ENCODE assay signal across 9 cellular contexts in genomic region chr2:100417745-100418090, GRCh38. TPM values are rescaled to one million over a fixed set of nuclear protein-coding genes. Genes with fewer than 3 reads are reported as not detected.
DNase-seq lines count a peak whose midpoint lies in the region; ATAC-seq and TF ChIP-seq lines count a peak whose summit lies in the region.
"Had no signal": no experiment of that assay in that cellular context is flagged by ENCODE, and none has a peak within 500 bp of the region (broad histone marks: within the 10 kb centered on the region; RNA-seq: fewer than 3 reads in every experiment).

No MANE protein-coding gene starts in this region.

- H3K9me3 ChIP-seq in body of pancreas (no peaks in the 10 kb centered on the region), lung (ENCODE audit: control insufficient read depth in 2 of 2, insufficient read depth in 1 of 2, low read length in 1 of 2) (no peaks in the 10 kb centered on the region)

- H3K36me3 ChIP-seq in body of pancreas (replicated peaks in 1 of 2; ENCODE audit: insufficient read depth in 1 of 2, low read depth in 2 of 2) (no peaks in the 10 kb centered on the region), lung (ENCODE audit: control insufficient read depth in 2 of 2, insufficient read depth in 2 of 2, low read length in 2 of 2) (peaks cover 3% of the 10 kb centered on the region in 2 donors)

- TF ChIP-seq CTCF in body of pancreas (IDR thresholded peaks at IDR 0.05) (no peak), lung (IDR thresholded peaks at IDR 0.05; ENCODE audit: control extremely low read depth, extremely low read depth) (no peak), type B pancreatic cell (conservative IDR thresholded peaks at IDR 0.05) (no peak)

- H3K4me1 Mint-ChIP-seq in activated naive CD4-positive, alpha-beta T cell treated with anti-CD3 and anti-CD28 coated beads, Interleukin-2, amount 10 ng/mL, durations not matched to agents 7 days and 5 days, result peaks cover 18% of the 10 kb centered on the region
- peaks cover 17% of the 10 kb centered on the region for H3K4me1 Mint-ChIP-seq in type B pancreatic cell (ENCODE audit: unreplicated experiment)

- TF ChIP-seq POLR2A in body of pancreas (IDR thresholded peaks at IDR 0.05), result peak in 1 of 3 donors; percentile 6

- H3K4me3 ChIP-seq in body of pancreas, result peak overlapping the region in 1 of 2 donors; percentile 61
- peak overlapping the region; percentile 77 for H3K4me3 ChIP-seq in lung

- peak overlapping the region; percentile 75 for H3K4me3 Mint-ChIP-seq in activated naive CD4-positive, alpha-beta T cell treated with anti-CD3 and anti-CD28 coated beads, Interleukin-2, amount 10 ng/mL, durations not matched to agents 7 days and 5 days
- peak overlapping the region; percentile 91 for H3K4me3 Mint-ChIP-seq in type B pancreatic cell

- ATAC-seq in body of pancreas, result no peak
- ATAC-seq in lung (ENCODE audit: insufficient read depth, low FRiP score), result no peak
- ATAC-seq in GM18907 (IDR thresholded peaks at IDR 0.05; ENCODE audit: unreplicated experiment), result no peak

- peaks cover 13% of the 10 kb centered on the region for H3K4me1 ChIP-seq in body of pancreas
- peaks cover 0 to 6% of the 10 kb centered on the region in 2 donors for H3K4me1 ChIP-seq in lung (ENCODE audit: control insufficient read depth in 2 of 2, insufficient read depth in 2 of 2, low read length in 2 of 2)

- no peaks in the 10 kb centered on the region for H3K27me3 ChIP-seq in body of pancreas
- no peaks in the 10 kb centered on the region for H3K27me3 ChIP-seq in lung (ENCODE audit: control insufficient read depth, insufficient read depth)

- CTCF ChIA-PET in activated naive CD4-positive, alpha-beta T cell treated with anti-CD3 and anti-CD28 coated beads, Interleukin-2, amount 10 ng/mL, durations not matched to agents 7 days and 5 days (lab: Charles Lee), result interaction anchor here (1.6 kb wide), 1 partner anchor 36 kb away, joined by 5 read pairs; no protein-coding TSS in a partner anchor

- H3K27ac Mint-ChIP-seq in activated naive CD4-positive, alpha-beta T cell treated with anti-CD3 and anti-CD28 coated beads, Interleukin-2, amount 10 ng/mL, durations not matched to agents 7 days and 5 days, result no peak overlapping the region
- peak overlapping the region; percentile 36 for H3K27ac Mint-ChIP-seq in type B pancreatic cell

- no peak for DNase-seq in activated naive CD4-positive, alpha-beta T cell treated with anti-CD3 and anti-CD28 coated beads, Interleukin-2, amount 10 ng/mL, durations not matched to agents 7 days and 5 days
- DNase-seq in activated naive CD4-positive, alpha-beta T cell treated with Interleukin-2 at 50 U/mL for 16 hours, result no peak
- DNase-seq in body of pancreas (peak in 1 of 4 donors; percentile 17), lung (ENCODE audit: low spot score) (no peak), type B pancreatic cell (ENCODE audit: extremely low spot score, unreplicated experiment) (no peak), CD1c-positive myeloid dendritic cell (ENCODE audit: extremely low spot score) (no peak), NOMO-1 (lab: John Stamatoyannopoulos, UW; ENCODE audit: unreplicated experiment in 2 of 2) (no peak)

- intact Hi-C loops in body of pancreas (cut with DNase I), result no loop called here

- WGBS in body of pancreas, 2 donors, result 10 to 12% methylated on average over 10 to 12 of the region's 12 CpGs
- 15 to 17% methylated on average over 12 of the region's 12 CpGs for WGBS in lung, 2 donors

- H3K9me3 Mint-ChIP-seq in activated naive CD4-positive, alpha-beta T cell treated with anti-CD3 and anti-CD28 coated beads, Interleukin-2, amount 10 ng/mL, durations not matched to agents 7 days and 5 days, result no peaks in the 10 kb centered on the region
- H3K9me3 Mint-ChIP-seq in type B pancreatic cell, result no peaks in the 10 kb centered on the region

- peaks cover 16% of the 10 kb centered on the region for H3K27me3 Mint-ChIP-seq in activated naive CD4-positive, alpha-beta T cell treated with anti-CD3 and anti-CD28 coated beads, Interleukin-2, amount 10 ng/mL, durations not matched to agents 7 days and 5 days
- no peaks in the 10 kb centered on the region for H3K27me3 Mint-ChIP-seq in type B pancreatic cell

- no peaks in the 10 kb centered on the region for H3K36me3 Mint-ChIP-seq in activated naive CD4-positive, alpha-beta T cell treated with anti-CD3 and anti-CD28 coated beads, Interleukin-2, amount 10 ng/mL, durations not matched to agents 7 days and 5 days
- no peaks in the 10 kb centered on the region for H3K36me3 Mint-ChIP-seq in type B pancreatic cell

- H3K27ac ChIP-seq in body of pancreas (peak overlapping the region in 3 of 4 donors; percentile 32 to 68 (median 62)), lung (ENCODE audit: low read depth in 1 of 2, low read length in 1 of 2) (peak overlapping the region; percentile 74 to 85)

RNA-seq across cellular contexts. Expression of gene CHST10, which starts 0.2 kb away (rescaled TPM):
- total RNA-seq in body of pancreas (10 to 100 TPM in 1 of 2 donors, 1 to 10 TPM in 1; 2.3 to 13.0 TPM), lung (10 to 100 TPM; 10.5 to 22.4 TPM), type B pancreatic cell (ENCODE audit: low replicate concordance) (7.2 and 26.9 TPM in 2 replicates)
- 1 to 10 TPM; 5.1 to 5.5 TPM for polyA plus RNA-seq in lung

RNA-seq across cellular contexts. Expression of gene NMS, which starts 52.6 kb away (rescaled TPM):
- total RNA-seq in body of pancreas (not detected), lung (not detected), type B pancreatic cell (ENCODE audit: low replicate concordance) (not detected in 2 replicates)
- not detected for polyA plus RNA-seq in lung
- total RNA-seq: myocyte had no signal
